20 cellular contexts compared by ENCODE assay signal in genomic region chr2:159555651-159556392, GRCh38.
DNase-seq lines count a peak whose midpoint lies in the region; ATAC-seq, FAIRE-seq and TF ChIP-seq lines count a peak whose summit lies in the region.
"Had no signal": no experiment of that assay in that cellular context is flagged by ENCODE, and none has a peak within 500 bp of the region (broad histone marks: within the 10 kb centered on the region; RNA-seq: fewer than 3 reads in every experiment).

No MANE protein-coding gene starts in this region.

- no peak for ATAC-seq in stimulated activated naive CD8-positive, alpha-beta T cell treated with anti-CD3 and anti-CD28 coated beads, Interleukin-15, amount 100 ng/mL, for 72 hours
- ATAC-seq: A549 had no signal

- no peak overlapping the region for H3K27ac Mint-ChIP-seq in stimulated activated naive CD8-positive, alpha-beta T cell treated with anti-CD3 and anti-CD28 coated beads, Interleukin-15, amount 100 ng/mL, for 72 hours
- H3K27ac Mint-ChIP-seq: CD4-positive, CD25-positive, alpha-beta regulatory T cell had no signal

- peaks cover 9% of the 10 kb centered on the region for H3K4me1 ChIP-seq in osteoblast (ENCODE audit: insufficient read depth, low read length)
- H3K4me1 ChIP-seq: SJSA1 had no signal

- H3K9me3 Mint-ChIP-seq in stimulated activated naive CD8-positive, alpha-beta T cell treated with anti-CD3 and anti-CD28 coated beads, Interleukin-15, amount 100 ng/mL, for 72 hours, result no peaks in the 10 kb centered on the region

- no peaks in the 10 kb centered on the region for H3K9me3 ChIP-seq in osteoblast (ENCODE audit: low read depth, low read length)
- H3K9me3 ChIP-seq: A549, SJSA1 had no signal

- no peaks in the 10 kb centered on the region for H3K79me2 ChIP-seq in osteoblast (ENCODE audit: insufficient read depth, low read length)

- peak; percentile 98 for FAIRE-seq in islet of Langerhans (lab: Jason Lieb, UNC)
- FAIRE-seq: A549 had no signal

- no peaks in the 10 kb centered on the region for H3K36me3 ChIP-seq in osteoblast (ENCODE audit: insufficient read depth, low read length)
- H3K36me3 ChIP-seq: SJSA1 had no signal

- H4K20me1 ChIP-seq in osteoblast (ENCODE audit: insufficient read depth, low read length), result no peaks in the 10 kb centered on the region

- no peaks in the 10 kb centered on the region for H3K27me3 ChIP-seq in osteoblast (ENCODE audit: insufficient read depth, low read length)
- H3K27me3 ChIP-seq: SJSA1 had no signal

- no peak overlapping the region for H3K4me3 Mint-ChIP-seq in stimulated activated naive CD8-positive, alpha-beta T cell treated with anti-CD3 and anti-CD28 coated beads, Interleukin-15, amount 100 ng/mL, for 72 hours
- H3K4me3 Mint-ChIP-seq: CD4-positive, CD25-positive, alpha-beta regulatory T cell had no signal

- H3K4me2 ChIP-seq in osteoblast (ENCODE audit: insufficient read depth, low read length), result no peak overlapping the region
- H3K4me2 ChIP-seq: A549 had no signal

- no peak overlapping the region for H3K4me3 ChIP-seq in osteoblast (ENCODE audit: insufficient read depth, low read length)
- H3K4me3 ChIP-seq: A549, SJSA1 had no signal

- H3K27ac ChIP-seq in osteoblast (ENCODE audit: low read depth, low read length), result no peak overlapping the region
- H3K27ac ChIP-seq: A549, SJSA1 had no signal

- DNase-seq in CD1c-positive myeloid dendritic cell (ENCODE audit: extremely low spot score), result peak; percentile 40
- peak; percentile 21 for DNase-seq in NOMO-1 treated with dmso at 0.1 percent for 144 hours (lab: John Stamatoyannopoulos, UW; ENCODE audit: unreplicated experiment)
- DNase-seq in amniotic epithelial cell (ENCODE audit: low read depth), result peak; percentile 15
- no peak for DNase-seq in activated effector memory CD4-positive, alpha-beta T cell treated with Interleukin-2 at 50 U/mL for 16 hours
- no peak for DNase-seq in osteoblast (ENCODE audit: insufficient read length, low spot score, missing footprints)
- DNase-seq in stimulated activated naive CD8-positive, alpha-beta T cell treated with anti-CD3 and anti-CD28 coated beads, Interleukin-15, amount 100 ng/mL, for 72 hours, result no peak
- no peak for DNase-seq in DMS 273 treated with DMSO at 0.1 percent for 48 hours (lab: John Stamatoyannopoulos, UW)
- DNase-seq: CD4-positive, CD25-positive, alpha-beta regulatory T cell; DND-41; GDM1; GOT3; KBM-7; NCI-H1417; NCI-H2029; NCI-H510A; NCI-H82; RPMI8226 had no signal

- no peak overlapping the region for H2AFZ ChIP-seq in osteoblast (ENCODE audit: low read length)

- TF ChIP-seq CTCF in osteoblast (IDR thresholded peaks at IDR 0.05; ENCODE audit: extremely low read depth, low read depth, low read length), result no peak

- no peaks in the 10 kb centered on the region for H3K27me3 Mint-ChIP-seq in stimulated activated naive CD8-positive, alpha-beta T cell treated with anti-CD3 and anti-CD28 coated beads, Interleukin-15, amount 100 ng/mL, for 72 hours
- H3K27me3 Mint-ChIP-seq: CD4-positive, CD25-positive, alpha-beta regulatory T cell had no signal

- no peaks in the 10 kb centered on the region for H3K4me1 Mint-ChIP-seq in stimulated activated naive CD8-positive, alpha-beta T cell treated with anti-CD3 and anti-CD28 coated beads, Interleukin-15, amount 100 ng/mL, for 72 hours
- H3K4me1 Mint-ChIP-seq: CD4-positive, CD25-positive, alpha-beta regulatory T cell had no signal

Comparison
In these comparisons a context has a peak if more than half of its experiments do, and no peak if none do; other contexts are left out.
1. DNase-seq: peak in CD1c-positive myeloid dendritic cell (single experiment), NOMO-1 treated with dmso at 0.1 percent for 144 hours (single experiment) and amniotic epithelial cell (single experiment); none in activated effector memory CD4-positive, alpha-beta T cell treated with Interleukin-2 at 50 U/mL for 16 hours (single experiment), osteoblast (single experiment), stimulated activated naive CD8-positive, alpha-beta T cell treated with anti-CD3 and anti-CD28 coated beads, Interleukin-15, amount 100 ng/mL, for 72 hours (0 of 2) and DMS 273 treated with DMSO at 0.1 percent for 48 hours (single experiment).